20 cellular contexts compared by ENCODE assay signal in genomic region chr17:69533481-69534234, GRCh38.
DNase-seq lines count a peak whose midpoint lies in the region; ATAC-seq and TF ChIP-seq lines count a peak whose summit lies in the region.
"Had no signal": no experiment of that assay in that cellular context is flagged by ENCODE, and none has a peak within 500 bp of the region (broad histone marks: within the 10 kb centered on the region; RNA-seq: fewer than 3 reads in every experiment).

No MANE protein-coding gene starts in this region.

- ATAC-seq in activated CD8-positive, alpha-beta T cell treated with anti-CD3 and anti-CD28 coated beads, Interleukin-2, amount 10 ng/mL, durations not matched to agents 7 days and 5 days = no peak
- ATAC-seq in GM18517 (IDR thresholded peaks at IDR 0.05; ENCODE audit: unreplicated experiment) = no peak
- ATAC-seq: HepG2 had no signal

- POLR2A ChIA-PET in HEK293 (lab: Yijun Ruan, JAX) = no interaction called here
- POLR2A ChIA-PET in activated CD8-positive, alpha-beta T cell treated with anti-CD3 and anti-CD28 coated beads, Interleukin-2, amount 10 ng/mL, durations not matched to agents 7 days and 5 days (lab: Charles Lee) = no interaction called here

- H3K9me3 Mint-ChIP-seq in activated CD8-positive, alpha-beta T cell treated with anti-CD3 and anti-CD28 coated beads, Interleukin-2, amount 10 ng/mL, durations not matched to agents 7 days and 5 days (ENCODE audit: insufficient read depth) = no peaks in the 10 kb centered on the region
- H3K9me3 Mint-ChIP-seq: CD4-positive, CD25-positive, alpha-beta regulatory T cell had no signal

- no peak for TF ChIP-seq CTCF in HEK293 (tag by site-specific recombination; IDR thresholded peaks at IDR 0.05)

- no peaks in the 10 kb centered on the region; the same call in 1 of the 2 replicates for H3K9me3 ChIP-seq in HEK293 (ENCODE audit: control insufficient read depth, insufficient read depth, low read depth, low read length)
- H3K9me3 ChIP-seq: SJCRH30 had no signal

- no peaks in the 10 kb centered on the region for H3K4me1 ChIP-seq in HEK293 (ENCODE audit: control insufficient read depth, insufficient read depth, low read length)
- H3K4me1 ChIP-seq: SJCRH30 had no signal

- H3K36me3 ChIP-seq in HEK293 (ENCODE audit: control insufficient read depth in 2 of 2, insufficient read depth in 1 of 2, low read length in 2 of 2) = no peaks in the 10 kb centered on the region; a peak in 1 of 3 replicates
- H3K36me3 ChIP-seq: SJCRH30 had no signal

- H3K27ac Mint-ChIP-seq in activated CD8-positive, alpha-beta T cell treated with anti-CD3 and anti-CD28 coated beads, Interleukin-2, amount 10 ng/mL, durations not matched to agents 7 days and 5 days = no peak overlapping the region
- H3K27ac Mint-ChIP-seq: B cell; CD4-positive, CD25-positive, alpha-beta regulatory T cell had no signal

- H3K4me3 Mint-ChIP-seq in activated CD8-positive, alpha-beta T cell treated with anti-CD3 and anti-CD28 coated beads, Interleukin-2, amount 10 ng/mL, durations not matched to agents 7 days and 5 days = no peak overlapping the region
- H3K4me3 Mint-ChIP-seq: B cell; CD4-positive, CD25-positive, alpha-beta regulatory T cell had no signal

- peaks cover 10% of the 10 kb centered on the region for H3K4me1 Mint-ChIP-seq in activated CD8-positive, alpha-beta T cell treated with anti-CD3 and anti-CD28 coated beads, Interleukin-2, amount 10 ng/mL, durations not matched to agents 7 days and 5 days (ENCODE audit: low read depth)
- H3K4me1 Mint-ChIP-seq: B cell; CD4-positive, CD25-positive, alpha-beta regulatory T cell had no signal

- H3K27me3 Mint-ChIP-seq in activated CD8-positive, alpha-beta T cell treated with anti-CD3 and anti-CD28 coated beads, Interleukin-2, amount 10 ng/mL, durations not matched to agents 7 days and 5 days (ENCODE audit: low read depth) = no peaks in the 10 kb centered on the region
- H3K27me3 Mint-ChIP-seq: B cell; CD4-positive, CD25-positive, alpha-beta regulatory T cell had no signal

- CTCF ChIA-PET in HEK293 (lab: Yijun Ruan, JAX) = interaction anchor here (0.8 to 1.3 kb wide), 4 partner anchors 9 to 1089 kb away, joined by 4 to 6 read pairs (median 6); no protein-coding TSS in a partner anchor
- CTCF ChIA-PET in activated CD8-positive, alpha-beta T cell treated with anti-CD3 and anti-CD28 coated beads, Interleukin-2, amount 10 ng/mL, durations not matched to agents 7 days and 5 days (lab: Charles Lee) = interaction anchor here (1.0 to 1.7 kb wide), 2 partner anchors 10 to 199 kb away, joined by 4 read pairs; no protein-coding TSS in a partner anchor

- DNase-seq in ELF-1 (ENCODE audit: low read depth, low spot score) (peak; percentile 8), dermis blood vessel endothelial cell (peak; percentile 59), iPS-NIHi11 (ENCODE audit: low spot score) (peak; percentile 23), GDM1 (lab: John Stamatoyannopoulos, UW) (no peak), NCI-H2227 (lab: John Stamatoyannopoulos, UW; ENCODE audit: unreplicated experiment) (no peak)
- DNase-seq in activated CD8-positive, alpha-beta T cell treated with anti-CD3 and anti-CD28 coated beads, Interleukin-2, amount 10 ng/mL, durations not matched to agents 7 days and 5 days = no peak
- DNase-seq: CD4-positive, CD25-positive, alpha-beta regulatory T cell; DMS53; HCEC 1CT; NCI-H1436 treated with DMSO at 0.1 percent for 48 hours; NCI-H2081; NCI-H446; NCI-H82; PC-9; SJCRH30 had no signal

- H3K36me3 Mint-ChIP-seq in activated CD8-positive, alpha-beta T cell treated with anti-CD3 and anti-CD28 coated beads, Interleukin-2, amount 10 ng/mL, durations not matched to agents 7 days and 5 days (ENCODE audit: low read depth) = peaks cover 4% of the 10 kb centered on the region

- H3K27ac ChIP-seq in HEK293 (ENCODE audit: extremely low read depth, low read depth, low read length) = no peak overlapping the region
- H3K27ac ChIP-seq: KMS-11, PC-9, SJCRH30 had no signal

- H3K4me3 ChIP-seq in HEK293 (ENCODE audit: low read depth, low read length) = no peak overlapping the region
- H3K4me3 ChIP-seq: PC-9, SJCRH30 had no signal

TF ChIP-seq in HEK293, 187 proteins besides CTCF, POLR2A, EP300 and RAD21:
- TF ChIP-seq ZSCAN18 (tag by site-specific recombination; IDR thresholded peaks at IDR 0.05) (no peak), GLIS1 (tag by site-specific recombination; IDR thresholded peaks at IDR 0.05) (peak; percentile 41)
- TF ChIP-seq, protein P1, sequence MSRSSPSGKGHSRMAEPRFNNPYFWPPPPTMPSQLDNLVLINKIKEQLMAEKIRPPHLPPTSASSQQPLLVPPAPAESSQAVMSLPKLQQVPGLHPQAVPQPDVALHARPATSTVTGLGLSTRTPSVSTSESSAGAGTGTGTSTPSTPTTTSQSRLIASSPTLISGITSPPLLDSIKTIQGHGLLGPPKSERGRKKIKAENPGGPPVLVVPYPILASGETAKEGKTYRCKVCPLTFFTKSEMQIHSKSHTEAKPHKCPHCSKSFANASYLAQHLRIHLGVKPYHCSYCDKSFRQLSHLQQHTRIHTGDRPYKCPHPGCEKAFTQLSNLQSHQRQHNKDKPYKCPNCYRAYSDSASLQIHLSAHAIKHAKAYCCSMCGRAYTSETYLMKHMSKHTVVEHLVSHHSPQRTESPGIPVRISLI (tag by site-specific recombination; IDR thresholded peaks at IDR 0.05) = no peak

Comparison
In these comparisons a context has a peak if more than half of its experiments do, and no peak if none do; other contexts are left out.
1. DNase-seq: peak in ELF-1 (single experiment), dermis blood vessel endothelial cell (single experiment) and iPS-NIHi11 (single experiment); none in activated CD8-positive, alpha-beta T cell treated with anti-CD3 and anti-CD28 coated beads, Interleukin-2, amount 10 ng/mL, durations not matched to agents 7 days and 5 days (single experiment), GDM1 (single experiment) and NCI-H2227 (single experiment).